In the genomic region with DNA sequence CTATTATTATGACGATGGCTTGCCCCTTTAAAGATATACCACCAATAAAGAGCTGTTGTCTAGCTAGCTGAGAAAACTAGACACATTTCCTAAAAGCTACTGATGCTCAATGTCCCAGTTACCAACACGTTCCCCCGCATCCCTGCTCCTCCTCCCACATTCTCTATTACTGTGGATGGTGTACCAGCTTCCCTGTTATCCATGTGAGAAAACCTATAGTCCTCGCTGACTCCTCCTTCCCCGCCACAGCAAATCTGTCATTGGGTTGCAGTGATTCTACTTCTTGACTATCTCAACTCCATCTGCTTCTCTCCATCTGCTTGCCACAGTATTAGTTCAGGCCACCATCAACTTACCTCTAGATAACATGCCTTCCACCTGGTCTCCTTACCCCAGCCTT, we compare ENCODE assay signal across 26 cellular contexts.
"Had no signal": no experiment of that assay in that cellular context is flagged by ENCODE, and none has a peak within 500 bp of the region (broad histone marks: within the 10 kb centered on the region; RNA-seq: fewer than 3 reads in every experiment).

No MANE protein-coding gene starts in this region.

- H3K36me3 Mint-ChIP-seq: activated CD4-positive, alpha-beta memory T cell treated with anti-CD3 and anti-CD28 coated beads for 36 hours; activated naive CD8-positive, alpha-beta T cell had no signal

- H3K9me3 Mint-ChIP-seq: activated CD4-positive, alpha-beta memory T cell treated with anti-CD3 and anti-CD28 coated beads for 36 hours; activated CD4-positive, alpha-beta T cell treated with anti-CD3 and anti-CD28 coated beads, Interleukin-2, amount 10 ng/mL, durations not matched to agents 7 days and 5 days; activated naive CD4-positive, alpha-beta T cell treated with anti-CD3 and anti-CD28 coated beads for 36 hours; activated T-helper 17 cell treated with anti-CD3 and anti-CD28 coated beads, Interleukin-2, amount 50 U/mL, for 72 hours; T-helper 1 cell treated with Interleukin-12 subunit alpha and Interleukin-12 subunit beta and Interleukin-4 antibody, amounts not matched to agents 30 μg/mL and 1 μg/mL, for 36 hours had no signal

- H3K27me3 Mint-ChIP-seq: activated CD4-positive, alpha-beta T cell treated with anti-CD3 and anti-CD28 coated beads, Interleukin-2, amount 10 ng/mL, durations not matched to agents 7 days and 5 days had no signal

- H3K4me3 Mint-ChIP-seq: activated CD4-positive, alpha-beta memory T cell treated with anti-CD3 and anti-CD28 coated beads for 36 hours; activated CD4-positive, alpha-beta T cell treated with anti-CD3 and anti-CD28 coated beads, Interleukin-2, amount 10 ng/mL, durations not matched to agents 7 days and 5 days; activated naive CD4-positive, alpha-beta T cell treated with anti-CD3 and anti-CD28 coated beads for 36 hours; activated naive CD8-positive, alpha-beta T cell; activated T-helper 17 cell treated with anti-CD3 and anti-CD28 coated beads, Interleukin-2, amount 50 U/mL, for 72 hours; T-helper 1 cell treated with Interleukin-12 subunit alpha and Interleukin-12 subunit beta and Interleukin-4 antibody, amounts not matched to agents 30 μg/mL and 1 μg/mL, for 36 hours had no signal

- DNase-seq: activated CD4-positive, alpha-beta memory T cell treated with anti-CD3 and anti-CD28 coated beads for 36 hours; activated CD4-positive, alpha-beta T cell treated with anti-CD3 and anti-CD28 coated beads, Interleukin-2, amount 10 ng/mL, durations not matched to agents 7 days and 5 days; activated CD4-positive, CD25-positive, alpha-beta regulatory T cell; activated CD8-positive, alpha-beta memory T cell treated with anti-CD3 and anti-CD28 coated beads for 24 hours; activated gamma-delta T cell; activated naive CD4-positive, alpha-beta T cell treated with anti-CD3 and anti-CD28 coated beads for 36 hours; activated T-cell treated with anti-CD3 and anti-CD28 coated beads, Interleukin-2, amount 50 U/mL, for 48 hours; brain microvascular endothelial cell; cerebellar nuclear complex; Karpas-422; MM.1S; NCI-H1105; NCI-H1436; NCI-H187; NCI-H2081; NCI-H2227 treated with DMSO at 0.1 percent for 48 hours; NCI-H446 treated with DMSO at 0.1 percent for 48 hours; NCI-H526 treated with DMSO at 0.1 percent for 48 hours; PC-3; SHP77 treated with DMSO at 0.1 percent for 48 hours had no signal

- H3K4me1 Mint-ChIP-seq: activated CD4-positive, alpha-beta T cell treated with anti-CD3 and anti-CD28 coated beads, Interleukin-2, amount 10 ng/mL, durations not matched to agents 7 days and 5 days; activated T-helper 17 cell treated with anti-CD3 and anti-CD28 coated beads, Interleukin-2, amount 50 U/mL, for 72 hours had no signal

- ATAC-seq: activated T-helper 17 cell treated with anti-CD3 and anti-CD28 coated beads, Interleukin-2, amount 50 U/mL, for 72 hours; PC-3 had no signal

- H3K27ac ChIP-seq: brain microvascular endothelial cell, cardiac muscle cell had no signal

- FAIRE-seq: colon, RCC 7860 had no signal
